In the genomic region with DNA sequence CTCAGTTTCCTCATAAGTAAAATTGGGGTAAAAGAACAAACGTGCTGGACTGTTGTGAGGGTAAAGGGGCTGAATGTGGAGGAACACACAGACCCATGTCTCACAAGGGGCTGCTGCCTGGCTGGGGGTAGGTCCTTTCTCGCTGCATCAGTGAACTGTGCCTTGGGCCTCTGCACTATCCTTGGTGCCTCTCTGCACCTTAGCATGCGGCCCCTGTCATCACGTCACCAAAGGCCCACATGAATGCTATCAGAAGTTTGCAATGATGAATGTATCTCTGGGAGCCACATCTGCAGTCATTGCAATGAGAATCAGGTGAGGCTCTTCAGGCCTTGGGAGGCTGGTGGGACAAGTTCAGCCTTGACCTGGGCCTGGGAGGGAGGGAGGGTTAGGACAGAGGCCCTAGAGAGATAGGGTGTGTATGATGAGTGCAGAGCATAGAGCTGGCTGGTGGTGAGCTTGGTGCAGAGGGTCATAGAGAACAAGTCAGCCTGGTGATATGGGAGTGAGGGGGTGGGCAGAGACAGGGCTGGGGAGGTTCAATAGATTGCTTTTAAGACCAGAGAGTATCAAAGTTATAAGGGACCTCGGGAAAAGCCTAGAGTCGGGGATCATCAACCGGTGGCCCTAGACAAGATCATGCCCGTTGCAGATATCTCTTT, we compare ENCODE assay signal across 19 cellular contexts.
DNase-seq lines count a peak whose midpoint lies in the region; ATAC-seq and TF ChIP-seq lines count a peak whose summit lies in the region.
"Had no signal": no experiment of that assay in that cellular context is flagged by ENCODE, and none has a peak within 500 bp of the region (broad histone marks: within the 10 kb centered on the region; RNA-seq: fewer than 3 reads in every experiment).

No MANE protein-coding gene starts in this region.

- H4K20me1 ChIP-seq in H9 (ENCODE audit: control insufficient read depth, insufficient read depth, insufficient read length), result no peaks in the 10 kb centered on the region

- H4K91ac ChIP-seq in H9 (ENCODE audit: insufficient read length, low read depth, low read length), result no peak overlapping the region

- no peaks in the 10 kb centered on the region for H3K23me2 ChIP-seq in H9 (ENCODE audit: insufficient read length, low read depth, low read length, poor library complexity, severe bottlenecking)

- no peak overlapping the region for H3K56ac ChIP-seq in H9 (ENCODE audit: insufficient read length, low read depth, low read length)

- no peak overlapping the region for H2BK5ac ChIP-seq in H9 (ENCODE audit: insufficient read length, low read length)

- no peak overlapping the region for H3K27ac Mint-ChIP-seq in H9
- H3K27ac Mint-ChIP-seq in activated CD8-positive, alpha-beta memory T cell treated with anti-CD3 and anti-CD28 coated beads, Interleukin-2, amount 10 ng/mL, durations not matched to agents 7 days and 5 days, result no peak overlapping the region
- no peak overlapping the region for H3K27ac Mint-ChIP-seq in stimulated activated effector memory CD8-positive, alpha-beta T cell treated with anti-CD3 and anti-CD28 coated beads, Interleukin-12 subunit alpha, Interleukin-12 subunit beta, amount 100 ng/mL, for 72 hours
- H3K27ac Mint-ChIP-seq in activated naive CD8-positive, alpha-beta T cell treated with anti-CD3 and anti-CD28 coated beads, Interleukin-2, amount 50 U/mL, for 24 hours, result no peak overlapping the region
- H3K27ac Mint-ChIP-seq: CD4-positive, alpha-beta memory T cell had no signal

- no peak overlapping the region for H3K23ac ChIP-seq in H9 (ENCODE audit: insufficient read length, low read depth, low read length)

- no peak overlapping the region for H3K4me3 Mint-ChIP-seq in H9
- H3K4me3 Mint-ChIP-seq in activated CD8-positive, alpha-beta memory T cell treated with anti-CD3 and anti-CD28 coated beads, Interleukin-2, amount 10 ng/mL, durations not matched to agents 7 days and 5 days, result no peak overlapping the region
- H3K4me3 Mint-ChIP-seq in stimulated activated effector memory CD8-positive, alpha-beta T cell treated with anti-CD3 and anti-CD28 coated beads, Interleukin-12 subunit alpha, Interleukin-12 subunit beta, amount 100 ng/mL, for 72 hours, result no peak overlapping the region
- no peak overlapping the region for H3K4me3 Mint-ChIP-seq in activated naive CD8-positive, alpha-beta T cell treated with anti-CD3 and anti-CD28 coated beads, Interleukin-2, amount 50 U/mL, for 24 hours
- H3K4me3 Mint-ChIP-seq: CD4-positive, alpha-beta memory T cell had no signal

- H3K79me1 ChIP-seq in H9 (ENCODE audit: insufficient read depth, low read depth, low read length, poor library complexity, severe bottlenecking), result no peaks in the 10 kb centered on the region

- H3K4me2 ChIP-seq in H9 (ENCODE audit: insufficient read depth, insufficient read length, low read length), result no peak overlapping the region
- H3K4me2 ChIP-seq: KMS-11 had no signal

- no peaks in the 10 kb centered on the region for H3K9me3 ChIP-seq in H9 (ENCODE audit: control insufficient read depth, low read depth, low read length)
- H3K9me3 ChIP-seq: Peyer's patch had no signal

- no peak overlapping the region for H3K9ac ChIP-seq in H9 (ENCODE audit: extremely low read depth, insufficient read length, low read length)
- H3K9ac ChIP-seq: KMS-11 had no signal

- peaks cover 4% of the 10 kb centered on the region in 2 experiments for H3K4me1 Mint-ChIP-seq in H9
- no peaks in the 10 kb centered on the region for H3K4me1 Mint-ChIP-seq in activated CD8-positive, alpha-beta memory T cell treated with anti-CD3 and anti-CD28 coated beads, Interleukin-2, amount 10 ng/mL, durations not matched to agents 7 days and 5 days
- H3K4me1 Mint-ChIP-seq in stimulated activated effector memory CD8-positive, alpha-beta T cell treated with anti-CD3 and anti-CD28 coated beads, Interleukin-12 subunit alpha, Interleukin-12 subunit beta, amount 100 ng/mL, for 72 hours, result no peaks in the 10 kb centered on the region
- H3K4me1 Mint-ChIP-seq in activated naive CD8-positive, alpha-beta T cell treated with anti-CD3 and anti-CD28 coated beads, Interleukin-2, amount 50 U/mL, for 24 hours, result no peaks in the 10 kb centered on the region
- H3K4me1 Mint-ChIP-seq: CD4-positive, alpha-beta memory T cell had no signal

- H2BK12ac ChIP-seq in H9 (ENCODE audit: insufficient read length, low read depth, low read length), result no peak overlapping the region

- H4K8ac ChIP-seq in H9 (replicated peaks; ENCODE audit: insufficient read length, low read depth, low read length), result no peak overlapping the region

- no peak overlapping the region for H4K5ac ChIP-seq in H9 (ENCODE audit: insufficient read length, low read depth, low read length)

- no peak overlapping the region for H3K27ac ChIP-seq in H9 (ENCODE audit: insufficient read length, low read depth, low read length)
- H3K27ac ChIP-seq: KMS-11, Peyer's patch had no signal

- H2BK15ac ChIP-seq in H9 (ENCODE audit: low read depth, low read length), result no peak overlapping the region

- H2BK120ac ChIP-seq in H9 (ENCODE audit: low read depth, low read length, poor library complexity, severe bottlenecking), result no peak overlapping the region

- H3K79me2 ChIP-seq in H9 (ENCODE audit: insufficient read depth, low read length), result no peaks in the 10 kb centered on the region

- peaks cover 12% of the 10 kb centered on the region for H3K27me3 Mint-ChIP-seq in H9 (ENCODE audit: low read depth)
- peaks cover 12% of the 10 kb centered on the region for H3K27me3 Mint-ChIP-seq in activated CD8-positive, alpha-beta memory T cell treated with anti-CD3 and anti-CD28 coated beads, Interleukin-2, amount 10 ng/mL, durations not matched to agents 7 days and 5 days
- peaks cover 3% of the 10 kb centered on the region for H3K27me3 Mint-ChIP-seq in activated naive CD8-positive, alpha-beta T cell treated with anti-CD3 and anti-CD28 coated beads, Interleukin-2, amount 50 U/mL, for 24 hours

- DNase-seq in H9, result peak; percentile 4
- DNase-seq in activated CD8-positive, alpha-beta memory T cell treated with anti-CD3 and anti-CD28 coated beads, Interleukin-2, amount 10 ng/mL, durations not matched to agents 7 days and 5 days, result peak; percentile 34
- DNase-seq in left lobe of liver (ENCODE audit: low spot score), result peak; percentile 15
- DNase-seq in stimulated activated effector memory CD8-positive, alpha-beta T cell treated with anti-CD3 and anti-CD28 coated beads, Interleukin-12 subunit alpha, Interleukin-12 subunit beta, amount 100 ng/mL, for 72 hours (ENCODE audit: low spot score in 2 of 2), result no peak
- DNase-seq in NCI-H2171 treated with DMSO at 0.1 percent for 48 hours (lab: John Stamatoyannopoulos, UW), result no peak
- no peak for DNase-seq in activated naive CD8-positive, alpha-beta T cell treated with anti-CD3 and anti-CD28 coated beads, Interleukin-2, amount 50 U/mL, for 24 hours
- DNase-seq in activated T-cell treated with anti-CD3 and anti-CD28 coated beads for 4 hours, result no peak
- DNase-seq: ACHN; CD4-positive, alpha-beta memory T cell; DND-41; GF-D8; NCI-H1105; NCI-H1694 treated with DMSO at 0.1 percent for 48 hours; NCI-H446 treated with DMSO at 0.1 percent for 48 hours; SIG-M5 had no signal

- TF ChIP-seq CTCF in H9 (conservative IDR thresholded peaks at IDR 0.05), result no peak

- no CpG with 5 or more reads among the region's 8 CpGs for WGBS in H9 (ENCODE audit: extremely low coverage, insufficient read length, low lambda C conversion rate)

- CTCF ChIA-PET in activated CD8-positive, alpha-beta memory T cell treated with anti-CD3 and anti-CD28 coated beads, Interleukin-2, amount 10 ng/mL, durations not matched to agents 7 days and 5 days (lab: Charles Lee), result no interaction called here

- H2AK5ac ChIP-seq in H9 (ENCODE audit: insufficient read length, low read length), result no peak overlapping the region

- H3K9me3 Mint-ChIP-seq in H9, result peaks cover 2 to 6% of the 10 kb centered on the region in 2 experiments; a peak in 4 of 5 replicates
- H3K9me3 Mint-ChIP-seq in activated CD8-positive, alpha-beta memory T cell treated with anti-CD3 and anti-CD28 coated beads, Interleukin-2, amount 10 ng/mL, durations not matched to agents 7 days and 5 days (ENCODE audit: low read depth), result no peaks in the 10 kb centered on the region
- H3K9me3 Mint-ChIP-seq in stimulated activated effector memory CD8-positive, alpha-beta T cell treated with anti-CD3 and anti-CD28 coated beads, Interleukin-12 subunit alpha, Interleukin-12 subunit beta, amount 100 ng/mL, for 72 hours, result no peaks in the 10 kb centered on the region
- H3K9me3 Mint-ChIP-seq in activated naive CD8-positive, alpha-beta T cell treated with anti-CD3 and anti-CD28 coated beads, Interleukin-2, amount 50 U/mL, for 24 hours, result no peaks in the 10 kb centered on the region

- H3K4me1 ChIP-seq in H9 (ENCODE audit: insufficient read depth, low read length), result no peaks in the 10 kb centered on the region
- H3K4me1 ChIP-seq: Peyer's patch had no signal

- H3K4ac ChIP-seq in H9 (ENCODE audit: low read depth, low read length), result no peak overlapping the region

- no peak overlapping the region for H2BK20ac ChIP-seq in H9 (ENCODE audit: low read depth, low read length, poor library complexity, severe bottlenecking)

- no peak overlapping the region for H3K18ac ChIP-seq in H9 (ENCODE audit: insufficient read length, low read depth, low read length)

- H3T11ph ChIP-seq in H9 (ENCODE audit: low read length), result no peak overlapping the region

- H3K14ac ChIP-seq in H9 (ENCODE audit: insufficient read depth, low read length), result no peak overlapping the region

- H2AFZ ChIP-seq in H9 (ENCODE audit: low read length), result no peak overlapping the region

- ATAC-seq in activated CD8-positive, alpha-beta memory T cell treated with anti-CD3 and anti-CD28 coated beads, Interleukin-2, amount 10 ng/mL, durations not matched to agents 7 days and 5 days, result no peak
- ATAC-seq in left lobe of liver (no peak), GM19467 (IDR thresholded peaks at IDR 0.05; ENCODE audit: unreplicated experiment) (no peak)
- peak; percentile 24 for ATAC-seq in stimulated activated effector memory CD8-positive, alpha-beta T cell treated with anti-CD3 and anti-CD28 coated beads, Interleukin-12 subunit alpha, Interleukin-12 subunit beta, amount 100 ng/mL, for 72 hours
- ATAC-seq in activated naive CD8-positive, alpha-beta T cell treated with anti-CD3 and anti-CD28 coated beads, Interleukin-2, amount 50 U/mL, for 24 hours, result no peak
- ATAC-seq: HepG2 had no signal

- H3K27me3 ChIP-seq in H9 (ENCODE audit: insufficient read depth, low read length), result no peaks in the 10 kb centered on the region
- H3K27me3 ChIP-seq: Peyer's patch had no signal

- H3K36me3 Mint-ChIP-seq in H9 (ENCODE audit: insufficient read depth in 1 of 3, low read depth in 3 of 3), result peaks cover 0 to 2% (median 1%) of the 10 kb centered on the region in 3 experiments; a peak in 3 of 7 replicates
- no peaks in the 10 kb centered on the region for H3K36me3 Mint-ChIP-seq in activated CD8-positive, alpha-beta memory T cell treated with anti-CD3 and anti-CD28 coated beads, Interleukin-2, amount 10 ng/mL, durations not matched to agents 7 days and 5 days
- H3K36me3 Mint-ChIP-seq in stimulated activated effector memory CD8-positive, alpha-beta T cell treated with anti-CD3 and anti-CD28 coated beads, Interleukin-12 subunit alpha, Interleukin-12 subunit beta, amount 100 ng/mL, for 72 hours, result no peaks in the 10 kb centered on the region
- H3K36me3 Mint-ChIP-seq in activated naive CD8-positive, alpha-beta T cell treated with anti-CD3 and anti-CD28 coated beads, Interleukin-2, amount 50 U/mL, for 24 hours (ENCODE audit: low read depth), result no peaks in the 10 kb centered on the region
- H3K36me3 Mint-ChIP-seq: CD4-positive, alpha-beta memory T cell had no signal

Comparison
In these comparisons a context has a peak if more than half of its experiments do, and no peak if none do; other contexts are left out.
1. DNase-seq: peak in H9 (single experiment), activated CD8-positive, alpha-beta memory T cell treated with anti-CD3 and anti-CD28 coated beads, Interleukin-2, amount 10 ng/mL, durations not matched to agents 7 days and 5 days (single experiment) and left lobe of liver (single experiment); none in stimulated activated effector memory CD8-positive, alpha-beta T cell treated with anti-CD3 and anti-CD28 coated beads, Interleukin-12 subunit alpha, Interleukin-12 subunit beta, amount 100 ng/mL, for 72 hours (0 of 2), NCI-H2171 treated with DMSO at 0.1 percent for 48 hours (single experiment), activated naive CD8-positive, alpha-beta T cell treated with anti-CD3 and anti-CD28 coated beads, Interleukin-2, amount 50 U/mL, for 24 hours (single experiment) and activated T-cell treated with anti-CD3 and anti-CD28 coated beads for 4 hours (single experiment).